ENCODE assay signal across 1 cellular context in genomic region chr12:118376089-118377004, GRCh38.
TF ChIP-seq lines count a peak whose summit lies in the region.

Gene SUDS3, plus strand, starts transcription at chr12:118376555. Its CDS starts 137 bp downstream, at chr12:118376692.

TF ChIP-seq in HepG2, 621 proteins besides CTCF, POLR2A, EP300 and RAD21 (continued from another document and continues in another):
- TF ChIP-seq ZNF142 (CRISPR knock-in tag; IDR thresholded peaks at IDR 0.05), result peak; percentile 19; the same call in 1 of the 2 replicates
- TF ChIP-seq RBAK (CRISPR knock-in tag; IDR thresholded peaks at IDR 0.05), result no peak
- TF ChIP-seq THRA (CRISPR knock-in tag; IDR thresholded peaks at IDR 0.05; ENCODE audit: borderline replicate concordance), result peak; percentile 54; the same call in 1 of the 2 replicates
- 0 out of 2 replicates have a peak, but pooled peaks have one; percentile 23 for TF ChIP-seq SMYD3 (CRISPR knock-in tag; IDR thresholded peaks at IDR 0.05)
- TF ChIP-seq ZNF20 (CRISPR knock-in tag; IDR thresholded peaks at IDR 0.05), result no peak
- TF ChIP-seq ZKSCAN5 (CRISPR knock-in tag; IDR thresholded peaks at IDR 0.05), result no peak
- TF ChIP-seq GPN1 (CRISPR knock-in tag; IDR thresholded peaks at IDR 0.05; ENCODE audit: borderline replicate concordance), result no peak
- no peak for TF ChIP-seq ZBTB10 (CRISPR knock-in tag; IDR thresholded peaks at IDR 0.05; ENCODE audit: borderline replicate concordance)
- no peak for TF ChIP-seq ZNF362 (CRISPR knock-in tag; IDR thresholded peaks at IDR 0.05; ENCODE audit: borderline replicate concordance)
- TF ChIP-seq ZNF276 (CRISPR knock-in tag; IDR thresholded peaks at IDR 0.05; ENCODE audit: low read depth), result 0 out of 2 replicates have a peak, but pooled peaks have one; percentile 54
- TF ChIP-seq PPARG (CRISPR knock-in tag; conservative IDR thresholded peaks at IDR 0.05), result no peak; the same call in 1 of the 2 replicates
- peak; percentile 87 for TF ChIP-seq ZNF546 (CRISPR knock-in tag; conservative IDR thresholded peaks at IDR 0.05)
- TF ChIP-seq ZNF784 (CRISPR knock-in tag; IDR thresholded peaks at IDR 0.05; ENCODE audit: borderline replicate concordance), result peak; percentile 53; the same call in 1 of the 2 replicates
- TF ChIP-seq FOXA3 (CRISPR knock-in tag; IDR thresholded peaks at IDR 0.05), result peak; percentile 36; the same call in 1 of the 2 replicates
- TF ChIP-seq NR2F2 (IDR thresholded peaks at IDR 0.05; ENCODE audit: borderline replicate concordance, low read depth), result no peak
- no peak for TF ChIP-seq MATR3 (CRISPR knock-in tag; IDR thresholded peaks at IDR 0.05)
- 0 out of 2 replicates have a peak, but pooled peaks have one; percentile 7 for TF ChIP-seq TBX3 (IDR thresholded peaks at IDR 0.05; ENCODE audit: borderline replicate concordance)
- TF ChIP-seq ZNF644 (CRISPR knock-in tag; IDR thresholded peaks at IDR 0.05; ENCODE audit: low read depth), result no peak
- TF ChIP-seq HDAC1 (CRISPR knock-in tag; IDR thresholded peaks at IDR 0.05), result peak; percentile 71
- no peak for TF ChIP-seq ATF5 (CRISPR knock-in tag; IDR thresholded peaks at IDR 0.05; ENCODE audit: low read depth)
- TF ChIP-seq ZNF512 (CRISPR knock-in tag; IDR thresholded peaks at IDR 0.05), result no peak
- peak; percentile 66; the same call in 1 of the 2 replicates for TF ChIP-seq ZNF280B (CRISPR knock-in tag; IDR thresholded peaks at IDR 0.05; ENCODE audit: borderline replicate concordance)
- no peak for TF ChIP-seq ZNF878 (CRISPR knock-in tag; IDR thresholded peaks at IDR 0.05)
- peak; percentile 38; the same call in 1 of the 2 replicates for TF ChIP-seq NCOA2 (CRISPR knock-in tag; IDR thresholded peaks at IDR 0.05)
- TF ChIP-seq ZNF503 (CRISPR knock-in tag; IDR thresholded peaks at IDR 0.05), result no peak
- TF ChIP-seq ZNF737 (CRISPR knock-in tag; IDR thresholded peaks at IDR 0.05; ENCODE audit: borderline replicate concordance), result no peak; the same call in 1 of the 2 replicates
